8 cellular contexts compared by ENCODE assay signal in genomic region chr2:191678437-191679110, GRCh38. TPM values are rescaled to one million over a fixed set of nuclear protein-coding genes. Genes with fewer than 3 reads are reported as not detected.
A peak's percentile ranks its signal among the peaks of the same experiment; 100 is the strongest.
DNase-seq lines count a peak whose midpoint lies in the region; ATAC-seq, FAIRE-seq and TF ChIP-seq lines count a peak whose summit lies in the region.

No MANE protein-coding gene starts in this region.

- peak overlapping the region; percentile 100 for H3K27ac Mint-ChIP-seq in T-helper 2 cell treated with Interferon-gamma antibody and Interleukin-4, amounts not matched to agents 5 μg/mL and 100 μg/mL, for 36 hours
- peak overlapping the region; percentile 93 to 100 (median 96) for H3K27ac Mint-ChIP-seq in immature natural killer cell

- TF ChIP-seq CTCF in AG10803 (conservative IDR thresholded peaks at IDR 0.05; ENCODE audit: low read length) = no peak
- TF ChIP-seq CTCF in astrocyte of the spinal cord (IDR thresholded peaks at IDR 0.05; ENCODE audit: low read depth, low read length) = no peak

- no peaks in the 10 kb centered on the region for H3K9me3 Mint-ChIP-seq in T-helper 2 cell treated with Interferon-gamma antibody and Interleukin-4, amounts not matched to agents 5 μg/mL and 100 μg/mL, for 36 hours
- no peaks in the 10 kb centered on the region for H3K9me3 Mint-ChIP-seq in immature natural killer cell

- DNase-seq in AG10803 (ENCODE audit: low read depth) = no peak
- DNase-seq in GM19239 (ENCODE audit: insufficient read length, low spot score) = no peak
- DNase-seq in T-helper 2 cell treated with Interferon-gamma antibody and Interleukin-4, amounts not matched to agents 5 μg/mL and 100 μg/mL, for 36 hours (ENCODE audit: low spot score) = peak; percentile 49
- no peak for DNase-seq in astrocyte of the spinal cord (ENCODE audit: low read depth, low spot score)
- peak; percentile 47 to 56 (median 49) for DNase-seq in immature natural killer cell
- DNase-seq in stimulated activated CD4-positive, alpha-beta T cell treated with anti-CD3 and anti-CD28 coated beads, Interleukin-15, amount 100 ng/mL, for 24 hours = peak; percentile 83
- DNase-seq in NOMO-1 treated with DMSO at 0.1 percent for 48 hours (lab: John Stamatoyannopoulos, UW; ENCODE audit: unreplicated experiment) = no peak

- peak; percentile 67 for FAIRE-seq in GM19239 (lab: Jason Lieb, UNC)

- no peaks in the 10 kb centered on the region for H3K27me3 Mint-ChIP-seq in T-helper 2 cell treated with Interferon-gamma antibody and Interleukin-4, amounts not matched to agents 5 μg/mL and 100 μg/mL, for 36 hours (ENCODE audit: low read depth)
- H3K27me3 Mint-ChIP-seq in immature natural killer cell (ENCODE audit: low read depth in 3 of 3) = peaks cover 17 to 30% (median 22%) of the 10 kb centered on the region in 3 donors

- peak overlapping the region; percentile 80 for H3K4me3 ChIP-seq in AG10803 (ENCODE audit: low read length)
- peak overlapping the region; percentile 83 for H3K4me3 ChIP-seq in astrocyte of the spinal cord (ENCODE audit: low read depth, low read length)

- peak overlapping the region; percentile 99 for H3K4me3 Mint-ChIP-seq in T-helper 2 cell treated with Interferon-gamma antibody and Interleukin-4, amounts not matched to agents 5 μg/mL and 100 μg/mL, for 36 hours
- H3K4me3 Mint-ChIP-seq in immature natural killer cell = peak overlapping the region; percentile 94 to 100 (median 99)

- peak; percentile 10 for ATAC-seq in HG03439 (IDR thresholded peaks at IDR 0.05; ENCODE audit: unreplicated experiment)

- in situ Hi-C loops in astrocyte of the spinal cord (cut with HindIII; ENCODE audit: low sequenced_read_pairs) = loop anchor here (25.0 kb wide), 1 partner anchor 116 kb away; no protein-coding TSS in a partner anchor

- peaks cover 62% of the 10 kb centered on the region for H3K4me1 Mint-ChIP-seq in T-helper 2 cell treated with Interferon-gamma antibody and Interleukin-4, amounts not matched to agents 5 μg/mL and 100 μg/mL, for 36 hours (ENCODE audit: low read depth)
- peaks cover 69 to 86% of the 10 kb centered on the region in 2 donors for H3K4me1 Mint-ChIP-seq in immature natural killer cell

- peaks cover 32% of the 10 kb centered on the region for H3K36me3 Mint-ChIP-seq in T-helper 2 cell treated with Interferon-gamma antibody and Interleukin-4, amounts not matched to agents 5 μg/mL and 100 μg/mL, for 36 hours (ENCODE audit: low read depth)
- peaks cover 14 to 24% (median 16%) of the 10 kb centered on the region in 3 donors for H3K36me3 Mint-ChIP-seq in immature natural killer cell

RNA-seq across cellular contexts. Expression of gene NABP1, which starts 0.6 kb away (rescaled TPM):
- 10 to 100 TPM in 1 of 3 donors, 1 to 10 TPM in 2; 4.1 to 11.9 (median 7.6) TPM for polyA plus RNA-seq in immature natural killer cell

Comparison
In these comparisons a context has a peak if more than half of its experiments do, and no peak if none do; other contexts are left out.
1. DNase-seq: peak in T-helper 2 cell treated with Interferon-gamma antibody and Interleukin-4, amounts not matched to agents 5 μg/mL and 100 μg/mL, for 36 hours (single experiment), immature natural killer cell (3 of 3) and stimulated activated CD4-positive, alpha-beta T cell treated with anti-CD3 and anti-CD28 coated beads, Interleukin-15, amount 100 ng/mL, for 24 hours (single experiment); none in AG10803 (single experiment), GM19239 (single experiment), astrocyte of the spinal cord (single experiment) and NOMO-1 treated with DMSO at 0.1 percent for 48 hours (single experiment).